In genomic region chr1:198978523-198978922, GRCh38 we compare ENCODE assay signal across 1 cellular context.
TF ChIP-seq lines count a peak whose summit lies in the region.

No MANE protein-coding gene starts in this region.

TF ChIP-seq in GM12878, 131 proteins besides CTCF, POLR2A, EP300 and RAD21:
- no peak for TF ChIP-seq ZBTB40 (IDR thresholded peaks at IDR 0.05; ENCODE audit: borderline replicate concordance)
- no peak for TF ChIP-seq SP1 (IDR thresholded peaks at IDR 0.05; ENCODE audit: low read depth, low read length)
- peak; percentile 55 for TF ChIP-seq PKNOX1 (IDR thresholded peaks at IDR 0.05)
- TF ChIP-seq JUNB (IDR thresholded peaks at IDR 0.05) = peak; percentile 16; the same call in 1 of the 2 replicates
- TF ChIP-seq MTA2 (IDR thresholded peaks at IDR 0.05; ENCODE audit: low read depth) = peak; percentile 32; the same call in 1 of the 2 replicates
